1 cellular context compared by ENCODE assay signal in the genomic region with DNA sequence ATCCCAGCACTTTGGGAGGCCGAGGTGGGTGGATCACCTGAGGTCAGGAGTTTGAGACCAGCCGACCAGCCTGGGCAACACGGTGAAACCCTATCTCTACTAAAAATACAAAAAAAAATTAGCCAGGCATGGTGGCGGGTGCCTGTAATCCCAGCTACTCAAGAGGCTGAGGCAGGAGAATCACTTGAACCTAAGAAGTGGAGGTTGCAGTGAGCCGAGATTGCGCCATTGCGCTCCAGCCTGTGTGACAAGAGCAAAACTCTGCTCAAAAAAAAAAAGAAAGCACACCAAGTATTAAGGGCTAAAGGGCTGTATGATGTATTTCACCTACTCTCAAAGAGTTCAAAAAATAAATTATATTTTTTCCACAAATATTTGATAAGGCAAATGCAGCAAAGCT. TPM values are rescaled to one million over a fixed set of nuclear protein-coding genes. Genes with fewer than 3 reads are reported as not detected.
"Had no signal": no experiment of that assay in that cellular context is flagged by ENCODE, and none has a peak within 500 bp of the region (broad histone marks: within the 10 kb centered on the region; RNA-seq: fewer than 3 reads in every experiment).

No MANE protein-coding gene starts in this region.

RNA-seq across cellular contexts. Expression of a gene that starts 39.9 kb away (rescaled TPM):
- polyA plus RNA-seq: naive thymus-derived CD4-positive, alpha-beta T cell had no signal
